Comparison of ENCODE assay signal across 8 cellular contexts in the genomic region with DNA sequence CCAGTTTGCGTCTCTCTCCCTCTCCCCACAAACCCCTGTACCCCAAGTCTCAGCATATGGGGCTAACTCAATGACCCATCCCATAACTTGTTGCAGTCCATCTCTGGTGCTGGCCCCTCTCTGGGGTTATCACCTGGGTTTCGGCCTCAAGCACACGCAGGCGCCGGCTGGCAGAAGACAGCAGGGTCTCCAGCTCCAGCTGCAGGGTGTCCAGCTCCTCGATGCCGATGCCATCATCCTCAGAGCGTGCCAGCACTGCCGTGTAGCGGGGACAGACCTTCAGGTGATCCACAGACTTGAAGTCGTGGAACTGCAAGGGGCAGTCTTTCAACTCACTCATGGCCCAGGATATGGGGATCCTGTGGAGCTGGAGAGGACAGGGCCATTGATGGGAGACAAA. TPM values are rescaled to one million over a fixed set of nuclear protein-coding genes. Genes with fewer than 3 reads are reported as not detected.
A peak's percentile ranks its signal among the peaks of the same experiment; 100 is the strongest.
DNase-seq lines count a peak whose midpoint lies in the region; ATAC-seq, FAIRE-seq and TF ChIP-seq lines count a peak whose summit lies in the region.

No MANE protein-coding gene starts in this region.

- peaks cover 37% of the 10 kb centered on the region for H3K36me3 Mint-ChIP-seq in activated naive CD4-positive, alpha-beta T cell treated with anti-CD3 and anti-CD28 coated beads for 36 hours (ENCODE audit: low read depth)
- H3K36me3 Mint-ChIP-seq in activated CD4-positive, alpha-beta memory T cell treated with anti-CD3 and anti-CD28 coated beads, Interleukin-2, amount 10 ng/mL, durations not matched to agents 7 days and 5 days (ENCODE audit: low read depth): peaks cover 68% of the 10 kb centered on the region

- peak overlapping the region; percentile 92; the same call in 1 of the 2 replicates for H3K4me3 ChIP-seq in iPS-20b (ENCODE audit: low read length)
- H3K4me3 ChIP-seq in thymus (ENCODE audit: low read length): no peak overlapping the region
- no peak overlapping the region for H3K4me3 ChIP-seq in pancreas

- no peaks in the 10 kb centered on the region for H3K9me3 Mint-ChIP-seq in activated naive CD4-positive, alpha-beta T cell treated with anti-CD3 and anti-CD28 coated beads for 36 hours
- H3K9me3 Mint-ChIP-seq in activated CD4-positive, alpha-beta memory T cell treated with anti-CD3 and anti-CD28 coated beads, Interleukin-2, amount 10 ng/mL, durations not matched to agents 7 days and 5 days: no peaks in the 10 kb centered on the region

- H3K4me1 ChIP-seq in iPS-20b (ENCODE audit: insufficient read depth, low read length) (no peaks in the 10 kb centered on the region; the same call in 1 of the 2 replicates), thymus (ENCODE audit: control insufficient read depth, insufficient read depth, low read length) (peaks cover 15% of the 10 kb centered on the region), pancreas (peaks cover 0 to 13% (median 3%) of the 10 kb centered on the region in 3 donors)

- H3K4me1 Mint-ChIP-seq in activated naive CD4-positive, alpha-beta T cell treated with anti-CD3 and anti-CD28 coated beads for 36 hours (ENCODE audit: low read depth): peaks cover 68% of the 10 kb centered on the region
- peaks cover 61% of the 10 kb centered on the region for H3K4me1 Mint-ChIP-seq in activated CD4-positive, alpha-beta memory T cell treated with anti-CD3 and anti-CD28 coated beads, Interleukin-2, amount 10 ng/mL, durations not matched to agents 7 days and 5 days

- peak overlapping the region; percentile 100 for H3K27ac Mint-ChIP-seq in activated naive CD4-positive, alpha-beta T cell treated with anti-CD3 and anti-CD28 coated beads for 36 hours
- H3K27ac Mint-ChIP-seq in activated CD4-positive, alpha-beta memory T cell treated with anti-CD3 and anti-CD28 coated beads, Interleukin-2, amount 10 ng/mL, durations not matched to agents 7 days and 5 days: peak overlapping the region; percentile 99

- intact Hi-C loops in activated naive CD4-positive, alpha-beta T cell treated with anti-CD3 and anti-CD28 coated beads for 36 hours (cut with micrococcal nuclease): loop anchor here (5.0 kb wide), 1 partner anchor 236 kb away; the partner anchor contains the start of gene FANCD2
- intact Hi-C loops in pancreas (cut with DNase I): no loop called here

- H3K27me3 ChIP-seq in iPS-20b (ENCODE audit: insufficient read depth, low read length) (no peaks in the 10 kb centered on the region), thymus (ENCODE audit: control insufficient read depth, insufficient read depth) (no peaks in the 10 kb centered on the region), pancreas (no peaks in the 10 kb centered on the region)

- H3K9ac ChIP-seq in iPS-20b (ENCODE audit: low read depth, low read length): peak overlapping the region; percentile 99; the same call in 1 of the 2 replicates

- peak overlapping the region; percentile 94 for H3K4me3 Mint-ChIP-seq in activated naive CD4-positive, alpha-beta T cell treated with anti-CD3 and anti-CD28 coated beads for 36 hours
- peak overlapping the region; percentile 97 for H3K4me3 Mint-ChIP-seq in activated CD4-positive, alpha-beta memory T cell treated with anti-CD3 and anti-CD28 coated beads, Interleukin-2, amount 10 ng/mL, durations not matched to agents 7 days and 5 days

- TF ChIP-seq CTCF in pancreas (IDR thresholded peaks at IDR 0.05): no peak

- POLR2A ChIA-PET in activated CD4-positive, alpha-beta memory T cell treated with anti-CD3 and anti-CD28 coated beads, Interleukin-2, amount 10 ng/mL, durations not matched to agents 7 days and 5 days (lab: Charles Lee): interaction anchor here (0.9 to 8.7 kb wide), 10 partner anchors 9 to 429 kb away, joined by 3 to 137 read pairs (median 8); partner anchors contain the start of genes BRPF1, CAMK1, MTMR14 and OGG1

- H3K36me3 ChIP-seq in iPS-20b (ENCODE audit: insufficient read depth, low read depth, low read length): peaks cover 54% of the 10 kb centered on the region
- H3K36me3 ChIP-seq in thymus (ENCODE audit: control insufficient read depth, insufficient read depth): peaks cover 33% of the 10 kb centered on the region
- peaks cover 0 to 13% (median 0%) of the 10 kb centered on the region in 3 donors for H3K36me3 ChIP-seq in pancreas

- ATAC-seq in pancreas: no peak

- H3K27ac ChIP-seq in iPS-20b (ENCODE audit: low read length): no peak overlapping the region
- H3K27ac ChIP-seq in thymus (ENCODE audit: low read depth): peak overlapping the region; percentile 25
- H3K27ac ChIP-seq in pancreas: no peak overlapping the region

- CTCF ChIA-PET in activated naive CD4-positive, alpha-beta T cell treated with anti-CD3 and anti-CD28 coated beads for 36 hours (lab: Charles Lee): interaction anchor here (0.6 to 1.5 kb wide), 3 partner anchors 9 to 17 kb away, joined by 3 to 7 read pairs (median 5); no protein-coding TSS in a partner anchor
- CTCF ChIA-PET in activated CD4-positive, alpha-beta memory T cell treated with anti-CD3 and anti-CD28 coated beads, Interleukin-2, amount 10 ng/mL, durations not matched to agents 7 days and 5 days (lab: Charles Lee): interaction anchor here (0.8 to 1.0 kb wide), 3 partner anchors 22 to 155 kb away, joined by 3 to 4 read pairs (median 3); partner anchors contain the start of gene CAMK1

- H3K27me3 Mint-ChIP-seq in activated naive CD4-positive, alpha-beta T cell treated with anti-CD3 and anti-CD28 coated beads for 36 hours (ENCODE audit: low read depth): no peaks in the 10 kb centered on the region
- no peaks in the 10 kb centered on the region for H3K27me3 Mint-ChIP-seq in activated CD4-positive, alpha-beta memory T cell treated with anti-CD3 and anti-CD28 coated beads, Interleukin-2, amount 10 ng/mL, durations not matched to agents 7 days and 5 days

- FAIRE-seq in pancreas (lab: Jason Lieb, UNC): no peak
- no peak for FAIRE-seq in frontal cortex (lab: Jason Lieb, UNC)

- no peak for DNase-seq in activated naive CD4-positive, alpha-beta T cell treated with anti-CD3 and anti-CD28 coated beads for 36 hours
- no peak for DNase-seq in activated naive CD4-positive, alpha-beta T cell treated with Interleukin-2 at 50 U/mL for 16 hours
- DNase-seq in activated CD4-positive, alpha-beta memory T cell treated with anti-CD3 and anti-CD28 coated beads, Interleukin-2, amount 10 ng/mL, durations not matched to agents 7 days and 5 days: no peak
- DNase-seq in occipital lobe (lab: John Stamatoyannopoulos, UW): no peak
- DNase-seq in pancreas: no peak
- no peak for DNase-seq in frontal cortex (ENCODE audit: low spot score in 2 of 2)

- WGBS in thymus: 99% methylated on average over 11 of the region's 11 CpGs
- 84 to 87% methylated on average over 11 of the region's 11 CpGs for WGBS in pancreas, 2 donors

- H3K9me3 ChIP-seq in iPS-20b (ENCODE audit: insufficient read depth, low read depth, low read length): no peaks in the 10 kb centered on the region
- H3K9me3 ChIP-seq in thymus (ENCODE audit: control insufficient read depth): peaks cover 1% of the 10 kb centered on the region
- no peaks in the 10 kb centered on the region for H3K9me3 ChIP-seq in pancreas

RNA-seq across cellular contexts. Expression of gene TADA3, which starts 1.1 kb away (rescaled TPM):
- 10 to 100 TPM; 62.4 to 67.6 TPM for total RNA-seq in activated naive CD4-positive, alpha-beta T cell treated with anti-CD3 and anti-CD28 coated beads for 36 hours
- total RNA-seq in activated CD4-positive, alpha-beta memory T cell treated with anti-CD3 and anti-CD28 coated beads, Interleukin-2, amount 10 ng/mL, durations not matched to agents 7 days and 5 days: 10 to 100 TPM; 88.1 to 88.3 TPM
- 47.6 TPM for polyA plus RNA-seq in thymus
- total RNA-seq in occipital lobe: 28.1 TPM
- total RNA-seq in pancreas: 10 to 100 TPM; 13.2 to 28.0 (median 18.4) TPM
- polyA plus RNA-seq in pancreas: 10 to 100 TPM; 22.0 to 29.1 TPM
- total RNA-seq in frontal cortex: 33.0 TPM

RNA-seq across cellular contexts. Expression of gene ARPC4, which starts 1.8 kb away (rescaled TPM):
- 100 to 1,000 TPM; 141 to 144 TPM for total RNA-seq in activated naive CD4-positive, alpha-beta T cell treated with anti-CD3 and anti-CD28 coated beads for 36 hours
- total RNA-seq in activated CD4-positive, alpha-beta memory T cell treated with anti-CD3 and anti-CD28 coated beads, Interleukin-2, amount 10 ng/mL, durations not matched to agents 7 days and 5 days: 100 to 1,000 TPM; 255 to 266 TPM
- 106 TPM for polyA plus RNA-seq in thymus
- total RNA-seq in occipital lobe: 162 TPM
- total RNA-seq in pancreas: 10 to 100 TPM; 39.5 to 72.6 (median 53.1) TPM
- 10 to 100 TPM; 35.0 to 44.7 TPM for polyA plus RNA-seq in pancreas
- 181 TPM for total RNA-seq in frontal cortex

RNA-seq across cellular contexts. Expression of gene TTLL3, which starts 18.9 kb away (rescaled TPM):
- 10 to 100 TPM; 46.3 to 47.1 TPM for total RNA-seq in activated naive CD4-positive, alpha-beta T cell treated with anti-CD3 and anti-CD28 coated beads for 36 hours
- total RNA-seq in activated CD4-positive, alpha-beta memory T cell treated with anti-CD3 and anti-CD28 coated beads, Interleukin-2, amount 10 ng/mL, durations not matched to agents 7 days and 5 days: 10 to 100 TPM; 50.8 to 59.0 TPM
- 84.0 TPM for polyA plus RNA-seq in thymus
- total RNA-seq in occipital lobe: 16.5 TPM
- total RNA-seq in pancreas: 10 to 100 TPM in 5 of 6 donors, 1 to 10 TPM in 1; 9.2 to 30.8 (median 17.5) TPM
- 100 to 1,000 TPM in 1 of 2 donors, 10 to 100 TPM in 1; 77.6 to 104 TPM for polyA plus RNA-seq in pancreas
- 17.1 TPM for total RNA-seq in frontal cortex

RNA-seq across cellular contexts. Expression of gene CAMK1, which starts 21.4 kb away (rescaled TPM):
- 10 to 100 TPM; 18.9 to 19.5 TPM for total RNA-seq in activated naive CD4-positive, alpha-beta T cell treated with anti-CD3 and anti-CD28 coated beads for 36 hours
- total RNA-seq in activated CD4-positive, alpha-beta memory T cell treated with anti-CD3 and anti-CD28 coated beads, Interleukin-2, amount 10 ng/mL, durations not matched to agents 7 days and 5 days: 10 to 100 TPM; 18.5 to 20.2 TPM
- polyA plus RNA-seq in thymus (11.9 TPM), pancreas (10 to 100 TPM; 20.5 to 23.7 TPM)
- total RNA-seq in occipital lobe (56.1 TPM), pancreas (10 to 100 TPM in 1 of 6 donors, 1 to 10 TPM in 5; 2.0 to 12.8 (median 4.4) TPM), frontal cortex (69.7 TPM)

RNA-seq across cellular contexts. Expression of gene OGG1, which starts 41.4 kb away (rescaled TPM):
- 10 to 100 TPM; 26.1 to 28.5 TPM for total RNA-seq in activated naive CD4-positive, alpha-beta T cell treated with anti-CD3 and anti-CD28 coated beads for 36 hours
- total RNA-seq in activated CD4-positive, alpha-beta memory T cell treated with anti-CD3 and anti-CD28 coated beads, Interleukin-2, amount 10 ng/mL, durations not matched to agents 7 days and 5 days: 10 to 100 TPM; 29.5 to 34.3 TPM
- polyA plus RNA-seq in thymus (16.6 TPM), pancreas (10 to 100 TPM; 11.2 to 12.7 TPM)
- total RNA-seq in occipital lobe (61.3 TPM), pancreas (10 to 100 TPM in 1 of 6 donors, 1 to 10 TPM in 5; 5.9 to 13.9 (median 7.8) TPM), frontal cortex (98.6 TPM)
